ENCODE assay signal across 23 cellular contexts in genomic region chr1:183559061-183559460, GRCh38. TPM values are rescaled to one million over a fixed set of nuclear protein-coding genes. Genes with fewer than 3 reads are reported as not detected.
DNase-seq lines count a peak whose midpoint lies in the region; ATAC-seq, FAIRE-seq and TF ChIP-seq lines count a peak whose summit lies in the region.
"Had no signal": no experiment of that assay in that cellular context is flagged by ENCODE, and none has a peak within 500 bp of the region (broad histone marks: within the 10 kb centered on the region; RNA-seq: fewer than 3 reads in every experiment).

No MANE protein-coding gene starts in this region.

- H3K27ac ChIP-seq in HepG2 (ENCODE audit: extremely low read length, insufficient read depth, low read length): no peak overlapping the region
- H3K27ac ChIP-seq in right lobe of liver: no peak overlapping the region
- no peak overlapping the region for H3K27ac ChIP-seq in K562 (ENCODE audit: extremely low read depth, low read depth, low read length)
- H3K27ac ChIP-seq in neutrophil: peak overlapping the region; percentile 100
- H3K27ac ChIP-seq: 22Rv1, BLaER1, C4-2B had no signal

- in situ Hi-C loops in HepG2 (cut with HindIII; ENCODE audit: extremely low pct_ligation_motif_present, low pct_unique_long_range_greater_than_20kb) (loop anchor here (25.0 kb wide), 1 partner anchor 272 kb away; no protein-coding TSS in a partner anchor), K562 (cut with MboI) (no loop called here)

- no peak overlapping the region for H3K4me3 Mint-ChIP-seq in T-helper 17 cell
- H3K4me3 Mint-ChIP-seq: B cell; CD4-positive, alpha-beta T cell; GM23338; H9; HFFc6 had no signal

- H3K4me1 ChIP-seq in HepG2 (ENCODE audit: insufficient read depth, low read length) (0 out of 2 replicates have a peak, but pooled peaks cover 3% of the 10 kb centered on the region), right lobe of liver (no peaks in the 10 kb centered on the region), K562 (replicated peaks in 1 of 2; ENCODE audit: control insufficient read depth in 2 of 2, insufficient read depth in 2 of 2, low read length in 2 of 2) (peaks cover 0 to 1% of the 10 kb centered on the region in 2 experiments; a peak in 1 of 5 replicates), neutrophil (ENCODE audit: control insufficient read depth in 1 of 2, insufficient read depth in 1 of 2, low read depth in 1 of 2, low read length in 1 of 2) (peaks cover 0 to 9% of the 10 kb centered on the region in 2 experiments)
- H3K4me1 ChIP-seq: BLaER1 had no signal

- ATAC-seq in HepG2 (no peak), right lobe of liver (no peak), K562 (no peak), GM21786 (IDR thresholded peaks at IDR 0.05; ENCODE audit: unreplicated experiment) (no peak), T-helper 17 cell (no peak), GM19452 (IDR thresholded peaks at IDR 0.05; ENCODE audit: unreplicated experiment) (no peak)
- ATAC-seq: GM23338, HCT116 had no signal

- TF ChIP-seq RAD21 in HepG2 (CRISPR knock-in tag; IDR thresholded peaks at IDR 0.05) (no peak), K562 (CRISPR knock-in tag; conservative IDR thresholded peaks at IDR 0.05 in 1 of 2, IDR thresholded peaks at IDR 0.05 in 1 of 2) (no peak)

- no peaks in the 10 kb centered on the region for H3K27me3 Mint-ChIP-seq in T-helper 17 cell
- H3K27me3 Mint-ChIP-seq: B cell; CD4-positive, alpha-beta T cell had no signal

- H3K9me3 ChIP-seq in HepG2 (ENCODE audit: low read length) (no peaks in the 10 kb centered on the region), right lobe of liver (no peaks in the 10 kb centered on the region), K562 (replicated peaks; ENCODE audit: control insufficient read depth, insufficient read depth, low read depth, low read length) (no peaks in the 10 kb centered on the region), neutrophil (peaks cover 21% of the 10 kb centered on the region), T-helper 17 cell (ENCODE audit: control insufficient read depth, low read length, poor library complexity, severe bottlenecking) (no peaks in the 10 kb centered on the region)
- H3K9me3 ChIP-seq: BLaER1 had no signal

- FAIRE-seq in HepG2 (lab: Jason Lieb, UNC) (no peak), K562 (lab: Jason Lieb, UNC) (no peak)
- FAIRE-seq: A204.1, G401.6, GM12892 had no signal

- H3K4me3 ChIP-seq in HepG2 (replicated peaks in 1 of 3; ENCODE audit: insufficient read depth in 1 of 3, low read depth in 2 of 3, low read length in 3 of 3) (no peak overlapping the region), right lobe of liver (no peak overlapping the region), K562 (no peak overlapping the region), neutrophil (ENCODE audit: low read depth in 1 of 2, low read length in 1 of 2) (no peak overlapping the region)
- H3K4me3 ChIP-seq: BLaER1, GM23338 had no signal

- no peak for TF ChIP-seq POLR2A in HepG2 (IDR thresholded peaks at IDR 0.05; ENCODE audit: insufficient read depth in 1 of 2, low read depth in 2 of 2, low read length in 2 of 2)
- no peak for TF ChIP-seq POLR2A in right lobe of liver (IDR thresholded peaks at IDR 0.05)
- no peak for TF ChIP-seq POLR2A in K562 (conservative IDR thresholded peaks at IDR 0.05)

- BruUV-seq in HepG2 (replicated peaks; lab: Mats Ljungman, UMichigan) (no TSS peak), K562 (replicated peaks; lab: Mats Ljungman, UMichigan) (no TSS peak)

- DNase-seq in HepG2 (ENCODE audit: low spot score): no peak
- no peak for DNase-seq in right lobe of liver
- no peak for DNase-seq in K562 (ENCODE audit: extremely low read depth in 1 of 4, low spot score in 3 of 4)
- DNase-seq in T-helper 17 cell: no peak
- DNase-seq: Calu3; CD4-positive, alpha-beta T cell; COR-L47; DMS153; DND-41; H9; HFFc6 had no signal

- no peaks in the 10 kb centered on the region for H3K27me3 ChIP-seq in HepG2 (ENCODE audit: control insufficient read depth in 1 of 2, insufficient read depth in 2 of 2, low read length in 2 of 2)
- no peaks in the 10 kb centered on the region for H3K27me3 ChIP-seq in right lobe of liver
- no peaks in the 10 kb centered on the region for H3K27me3 ChIP-seq in K562 (ENCODE audit: control insufficient read depth in 2 of 2, insufficient read depth in 2 of 2, low read length in 2 of 2)
- no peaks in the 10 kb centered on the region for H3K27me3 ChIP-seq in neutrophil
- H3K27me3 ChIP-seq: BLaER1 had no signal

- CTCF ChIA-PET in HepG2 (lab: Yijun Ruan, JAX; ENCODE audit: low intra/inter-chr PET ratio, low total read pairs): no interaction called here
- CTCF ChIA-PET in K562 (lab: Yijun Ruan, JAX; ENCODE audit: low intra/inter-chr PET ratio): no interaction called here

- no peak overlapping the region for H3K27ac Mint-ChIP-seq in T-helper 17 cell
- H3K27ac Mint-ChIP-seq: B cell; CD4-positive, alpha-beta T cell; GM23338; H9; HFFc6 had no signal

- TF ChIP-seq CTCF in HepG2 (CRISPR knock-in tag; IDR thresholded peaks at IDR 0.05) (no peak), right lobe of liver (IDR thresholded peaks at IDR 0.05) (no peak), K562 (IDR thresholded peaks at IDR 0.05 in 2 of 3, conservative IDR thresholded peaks at IDR 0.05 in 1 of 3; ENCODE audit: insufficient read depth in 2 of 3, low read depth in 1 of 3, low read length in 3 of 3) (no peak), neutrophil (IDR thresholded peaks at IDR 0.05) (no peak)

- H3K9ac ChIP-seq in HepG2 (ENCODE audit: insufficient read depth, low read depth, low read length): no peak overlapping the region
- H3K9ac ChIP-seq in K562 (ENCODE audit: insufficient read depth in 1 of 2, low read depth in 2 of 2, low read length in 2 of 2): no peak overlapping the region
- H3K9ac ChIP-seq: BLaER1 had no signal

- peaks cover 8% of the 10 kb centered on the region for H3K4me1 Mint-ChIP-seq in T-helper 17 cell
- H3K4me1 Mint-ChIP-seq: GM23338, H9 had no signal

- H3K9me1 ChIP-seq in K562 (ENCODE audit: control insufficient read depth, insufficient read depth, low read length): no peaks in the 10 kb centered on the region

- H3K36me3 ChIP-seq in HepG2 (replicated peaks in 1 of 2; ENCODE audit: control insufficient read depth in 1 of 2, insufficient read depth in 2 of 2, low read length in 2 of 2) (no peaks in the 10 kb centered on the region; a peak in 2 of 5 replicates), right lobe of liver (peaks cover 0 to 3% (median 1%) of the 10 kb centered on the region in 4 donors), K562 (ENCODE audit: control insufficient read depth, insufficient read depth, low read length) (peaks cover 12% of the 10 kb centered on the region), neutrophil (peaks cover 100% of the 10 kb centered on the region)

- intact Hi-C loops in HepG2 (cut with micrococcal nuclease; ENCODE audit: unreplicated experiment): no loop called here
- intact Hi-C loops in right lobe of liver (cut with DNase I): no loop called here
- intact Hi-C loops in K562 (cut with micrococcal nuclease): no loop called here

- POLR2A ChIA-PET in HepG2 (lab: Yijun Ruan, JAX) (no interaction called here), K562 (lab: Yijun Ruan, JAX) (no interaction called here)

- H3K79me2 ChIP-seq in HepG2 (ENCODE audit: insufficient read depth, low read length): no peaks in the 10 kb centered on the region
- H3K79me2 ChIP-seq in K562 (ENCODE audit: control insufficient read depth, insufficient read depth, low read length): no peaks in the 10 kb centered on the region

- H3K4me2 ChIP-seq in HepG2 (ENCODE audit: low read depth, low read length): no peak overlapping the region
- no peak overlapping the region for H3K4me2 ChIP-seq in K562 (ENCODE audit: insufficient read depth, low read length)
- H3K4me2 ChIP-seq: BLaER1, GM23338 had no signal

- H2AFZ ChIP-seq in HepG2 (ENCODE audit: low read length): no peak overlapping the region
- H2AFZ ChIP-seq in K562 (ENCODE audit: low read depth, low read length): no peak overlapping the region
- H2AFZ ChIP-seq: GM23338 had no signal

- TF ChIP-seq EP300 in HepG2 (IDR thresholded peaks at IDR 0.05; ENCODE audit: low read depth in 2 of 2, low read length in 2 of 2) (no peak), HepG2 (CRISPR knock-in tag; IDR thresholded peaks at IDR 0.05; ENCODE audit: borderline replicate concordance) (no peak), K562 (IDR thresholded peaks at IDR 0.05; ENCODE audit: low read length) (no peak)

- H4K20me1 ChIP-seq in HepG2 (ENCODE audit: insufficient read depth, low read length): no peaks in the 10 kb centered on the region
- no peaks in the 10 kb centered on the region for H4K20me1 ChIP-seq in K562 (replicated peaks; ENCODE audit: control insufficient read depth, insufficient read depth, low read length)
- H4K20me1 ChIP-seq: BLaER1 had no signal

- H3K36me3 Mint-ChIP-seq in T-helper 17 cell (ENCODE audit: low read depth): peaks cover 2% of the 10 kb centered on the region

RNA-seq across cellular contexts. Expression of gene NCF2, which starts 31.2 kb away (rescaled TPM):
- 0.46 and 1.1 TPM in 2 replicates for total RNA-seq in HepG2 (2016; rRNA removed; fragmentation: Illumina TruSeq; extraction: Trizol)
- 0.26 and 0.30 TPM in 2 replicates for total RNA-seq in HepG2 (2016; cell fraction: cytosol; rRNA removed; fragmentation: Illumina TruSeq; extraction: Trizol; ENCODE audit: low read depth)
- 0.37 and 0.41 TPM in 2 replicates for total RNA-seq in HepG2 (2016; cell fraction: insoluble cytoplasmic fraction; rRNA removed; fragmentation: Illumina TruSeq; extraction: Trizol)
- 0.14 and 0.19 TPM in 2 replicates for total RNA-seq in HepG2 (2016; cell fraction: membrane; rRNA removed; fragmentation: Illumina TruSeq; extraction: Trizol)
- not detected in 2 replicates for total RNA-seq in HepG2 (2016; cell fraction: nucleus; rRNA removed; fragmentation: Illumina TruSeq; extraction: Trizol)
- 0.18 and 0.25 TPM in 2 replicates for polyA plus RNA-seq in HepG2 (2011; rRNA removed)
- 0.50 and 0.68 TPM in 2 replicates for polyA plus RNA-seq in HepG2 (2011; cell fraction: cytosol; rRNA removed)
- 0.10 and 0.35 TPM in 2 replicates for polyA plus RNA-seq in HepG2 (2011; cell fraction: nucleus; rRNA removed)
- polyA plus RNA-seq in HepG2 (2012): 0.21 and 0.25 TPM in 2 replicates
- 0.14 and 0.24 TPM in 2 replicates for polyA plus RNA-seq in HepG2 (2016; cell fraction: cytosol; fragmentation: Illumina TruSeq; extraction: Trizol; ENCODE audit: low read depth)
- polyA plus RNA-seq in HepG2 (2016; cell fraction: insoluble cytoplasmic fraction; fragmentation: Illumina TruSeq; extraction: Trizol; ENCODE audit: low read depth): 0.27 and 1.4 TPM in 2 replicates
- 0.43 and 0.53 TPM in 2 replicates for polyA plus RNA-seq in HepG2 (2016; cell fraction: membrane; fragmentation: Illumina TruSeq; extraction: Trizol; ENCODE audit: low read depth)
- 0.72 TPM in 1 of 2 replicates, not detected in the other for polyA plus RNA-seq in HepG2 (2016; cell fraction: nucleus; fragmentation: Illumina TruSeq; extraction: Trizol; ENCODE audit: insufficient read depth, low read depth)
- 3.3 TPM in 1 of 2 replicates, not detected in the other for polyA minus RNA-seq in HepG2 (2011; rRNA and poly(A)+ RNA removed; ENCODE audit: low replicate concordance)
- not detected in 2 replicates for polyA minus RNA-seq in HepG2 (2011; cell fraction: cytosol; rRNA and poly(A)+ RNA removed)
- polyA minus RNA-seq in HepG2 (2011; cell fraction: nucleus; rRNA and poly(A)+ RNA removed): not detected in 2 replicates
- 10 to 100 TPM in 3 of 6 experiments, 1 to 10 TPM in 3; 3.0 to 11.4 (median 7.9) TPM for total RNA-seq in right lobe of liver
- 0.16 TPM in 1 of 2 replicates, not detected in the other for total RNA-seq in K562 (2011; cell fraction: chromatin; rRNA removed; ENCODE audit: low replicate concordance)
- total RNA-seq in K562 (2011; cell fraction: nucleolus; rRNA removed): not detected in 2 replicates
- not detected in 2 replicates for total RNA-seq in K562 (2011; cell fraction: nucleoplasm; rRNA removed)
- total RNA-seq in K562 (2014; rRNA removed): 0.18 TPM in 1 of 2 replicates, not detected in the other
- 0.07 and 0.19 TPM in 2 replicates for total RNA-seq in K562 (2014; rRNA removed; fragmentation: Illumina TruSeq; extraction: Trizol)
- total RNA-seq in K562 (2015; rRNA removed; fragmentation: Illumina TruSeq; extraction: Trizol): 0.49 and 0.54 TPM in 2 replicates
- total RNA-seq in K562 (2021): 0.38 and 0.42 TPM in 2 replicates
- 0.26 TPM in 1 of 2 replicates, not detected in the other for polyA plus RNA-seq in K562 (2011; rRNA removed)
- 0.12 TPM in 1 of 2 replicates, not detected in the other for polyA plus RNA-seq in K562 (2011; cell fraction: cytosol; rRNA removed)
- not detected in 2 replicates for polyA plus RNA-seq in K562 (2011; cell fraction: nucleus; rRNA removed)
- 0.17 and 0.42 TPM in 2 replicates for polyA plus RNA-seq in K562 (2012)
- 0.07 TPM in 1 of 2 replicates, not detected in the other for polyA plus RNA-seq in K562 (2014; fragmentation: Illumina TruSeq; extraction: Trizol)
- under 1 TPM in 1 of 2 experiments, not detected in 1; 0.10 TPM for polyA plus RNA-seq in K562 (2014; fragmentation: Nextera tagmentation; extraction: Ambion mirVana)
- 0.15 TPM in 1 of 2 replicates, not detected in the other for polyA plus RNA-seq in K562 (2014; rRNA removed)
- not detected in 2 replicates for polyA minus RNA-seq in K562 (2011; rRNA and poly(A)+ RNA removed)
- polyA minus RNA-seq in K562 (2011; cell fraction: cytosol; rRNA and poly(A)+ RNA removed): not detected in 2 replicates
- not detected in 2 replicates for polyA minus RNA-seq in K562 (2011; cell fraction: nucleus; rRNA and poly(A)+ RNA removed)
- 10 to 100 TPM in 1 of 2 donors, 1 to 10 TPM in 1; 2.7 to 14.7 TPM for total RNA-seq in T-helper 17 cell
- total RNA-seq: GM23338, H9 had no signal
- polyA plus RNA-seq: GM23338 had no signal

Comparison
In these comparisons a context has a peak if more than half of its experiments do, and no peak if none do; other contexts are left out.
1. Of the 241 proteins assayed by ChIP-seq in both HepG2 and K562: peak only in HepG2: none; only in K562: RFX1; in both: ZNF121; in neither: 239.